ENCODE assay signal across 11 cellular contexts in the genomic region with DNA sequence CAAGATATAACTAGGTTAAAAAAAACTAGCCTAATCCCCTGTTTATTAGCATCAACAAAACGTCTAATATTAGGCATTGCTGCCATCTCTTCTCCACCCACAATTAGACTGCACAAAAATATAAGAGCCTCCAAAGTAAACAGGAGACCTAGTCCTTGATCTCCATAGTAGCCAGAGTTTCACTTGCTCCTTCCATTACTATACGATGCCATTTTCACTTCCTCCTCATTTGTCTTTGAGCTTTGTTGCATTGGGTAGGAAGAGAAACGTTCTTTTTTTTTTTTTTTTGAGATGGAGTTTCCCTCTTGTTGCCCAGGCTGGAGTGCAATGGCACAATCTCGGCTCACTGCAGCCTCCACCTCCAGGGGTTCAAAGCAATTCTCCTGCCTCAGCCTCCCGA. TPM values are rescaled to one million over a fixed set of nuclear protein-coding genes. Genes with fewer than 3 reads are reported as not detected.
DNase-seq lines count a peak whose midpoint lies in the region; ATAC-seq and TF ChIP-seq lines count a peak whose summit lies in the region.
"Had no signal": no experiment of that assay in that cellular context is flagged by ENCODE, and none has a peak within 500 bp of the region (broad histone marks: within the 10 kb centered on the region; RNA-seq: fewer than 3 reads in every experiment).

No MANE protein-coding gene starts in this region.

- H3K9me3 ChIP-seq in left lung (no peaks in the 10 kb centered on the region), stomach (no peaks in the 10 kb centered on the region)

- TF ChIP-seq CTCF in left lung (IDR thresholded peaks at IDR 0.05) (no peak), stomach (IDR thresholded peaks at IDR 0.05) (no peak)

- DNase-seq in MV-4-11 (lab: John Stamatoyannopoulos, UW) (peak; percentile 87), left lung (no peak), NCI-H2081 treated with DMSO at 0.1 percent for 48 hours (lab: John Stamatoyannopoulos, UW) (no peak), NCI-H1105 treated with DMSO at 0.1 percent for 48 hours (lab: John Stamatoyannopoulos, UW) (no peak), stomach (no peak)
- DNase-seq: activated gamma-delta T cell treated with Interleukin-2 at 50 U/mL for 16 hours, Kasumi-1, NCI-H187 treated with DMSO at 0.1 percent for 48 hours, NCI-H524 treated with DMSO at 0.1 percent for 48 hours had no signal

- no peak for TF ChIP-seq POLR2A in stomach (IDR thresholded peaks at IDR 0.05)

- H3K27ac ChIP-seq in left lung, result no peak overlapping the region
- H3K27ac ChIP-seq in stomach, result no peak overlapping the region

- no peaks in the 10 kb centered on the region for H3K4me1 ChIP-seq in left lung
- no peaks in the 10 kb centered on the region for H3K4me1 ChIP-seq in stomach

- H3K4me3 ChIP-seq in left lung (no peak overlapping the region), stomach (no peak overlapping the region)

- ATAC-seq in GM18858 (IDR thresholded peaks at IDR 0.05; ENCODE audit: unreplicated experiment), result peak; percentile 50
- peak; percentile 56 for ATAC-seq in GM21447 (IDR thresholded peaks at IDR 0.05; ENCODE audit: unreplicated experiment)
- ATAC-seq in left lung, result peak; percentile 38

- intact Hi-C loops in left lung (cut with DNase I), result no loop called here
- intact Hi-C loops in stomach (cut with DNase I; ENCODE audit: low total_unique reads), result no loop called here

- H3K36me3 ChIP-seq in left lung (no peaks in the 10 kb centered on the region), stomach (no peaks in the 10 kb centered on the region)

- H3K27me3 ChIP-seq in left lung (no peaks in the 10 kb centered on the region), stomach (no peaks in the 10 kb centered on the region)

- TF ChIP-seq EP300 in stomach (IDR thresholded peaks at IDR 0.05), result no peak

- 68 to 83% (median 79%) methylated on average over 4 to 5 of the region's 5 CpGs for WGBS in stomach, 5 donors

RNA-seq across cellular contexts. Expression of a gene that starts 42.3 kb away (rescaled TPM):
- total RNA-seq in left lung (100 to 1,000 TPM; 140 to 152 TPM), stomach (100 to 1,000 TPM in 1 of 5 donors, 10 to 100 TPM in 4; 49.4 to 426 (median 65.3) TPM)
- 10 to 100 TPM; 18.1 to 25.1 (median 22.8) TPM for polyA plus RNA-seq in stomach
